In the genomic region with DNA sequence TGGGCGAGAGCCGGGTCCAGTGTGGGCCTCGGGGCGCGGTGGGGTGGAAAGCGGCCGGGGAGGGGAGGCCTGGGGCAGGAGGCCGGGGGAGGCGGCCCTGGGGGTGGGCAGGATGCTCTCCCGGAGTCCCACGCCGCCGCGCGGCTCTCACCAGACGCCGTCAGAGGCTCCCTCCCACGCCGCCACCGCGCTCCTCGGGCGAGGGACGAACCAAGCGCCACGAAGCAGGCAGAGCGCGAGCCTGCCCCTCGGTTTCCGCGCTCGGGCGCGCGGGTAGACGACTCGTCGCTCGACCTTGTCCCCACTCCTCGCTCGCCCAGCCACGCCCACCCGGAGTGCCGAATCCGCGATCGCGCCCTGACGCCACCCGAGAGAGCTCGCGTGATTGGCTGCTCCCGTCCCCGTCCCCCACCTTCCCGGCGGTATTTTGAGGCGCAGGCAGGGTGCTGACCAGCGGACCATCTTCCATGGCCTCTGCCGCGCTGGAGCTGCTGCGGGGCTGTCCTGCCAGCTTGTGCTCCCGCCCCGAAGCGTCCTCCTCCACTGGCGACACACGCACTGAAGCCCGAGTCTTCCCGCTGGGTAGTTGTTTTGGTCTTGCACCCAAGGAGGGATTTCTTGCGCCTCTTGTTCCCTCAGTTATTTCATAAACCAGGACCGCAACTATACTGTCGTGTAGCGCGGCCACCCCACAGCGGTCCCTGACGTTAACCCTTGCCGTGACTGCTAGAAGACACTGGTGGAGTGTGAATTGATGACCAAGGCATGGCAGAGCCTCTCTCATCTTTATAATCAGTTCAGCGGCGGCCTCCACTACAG, we compare ENCODE assay signal across 8 cellular contexts. TPM values are rescaled to one million over a fixed set of nuclear protein-coding genes. Genes with fewer than 3 reads are reported as not detected.
DNase-seq lines count a peak whose midpoint lies in the region; ATAC-seq, FAIRE-seq and TF ChIP-seq lines count a peak whose summit lies in the region.

A gene with protein sequence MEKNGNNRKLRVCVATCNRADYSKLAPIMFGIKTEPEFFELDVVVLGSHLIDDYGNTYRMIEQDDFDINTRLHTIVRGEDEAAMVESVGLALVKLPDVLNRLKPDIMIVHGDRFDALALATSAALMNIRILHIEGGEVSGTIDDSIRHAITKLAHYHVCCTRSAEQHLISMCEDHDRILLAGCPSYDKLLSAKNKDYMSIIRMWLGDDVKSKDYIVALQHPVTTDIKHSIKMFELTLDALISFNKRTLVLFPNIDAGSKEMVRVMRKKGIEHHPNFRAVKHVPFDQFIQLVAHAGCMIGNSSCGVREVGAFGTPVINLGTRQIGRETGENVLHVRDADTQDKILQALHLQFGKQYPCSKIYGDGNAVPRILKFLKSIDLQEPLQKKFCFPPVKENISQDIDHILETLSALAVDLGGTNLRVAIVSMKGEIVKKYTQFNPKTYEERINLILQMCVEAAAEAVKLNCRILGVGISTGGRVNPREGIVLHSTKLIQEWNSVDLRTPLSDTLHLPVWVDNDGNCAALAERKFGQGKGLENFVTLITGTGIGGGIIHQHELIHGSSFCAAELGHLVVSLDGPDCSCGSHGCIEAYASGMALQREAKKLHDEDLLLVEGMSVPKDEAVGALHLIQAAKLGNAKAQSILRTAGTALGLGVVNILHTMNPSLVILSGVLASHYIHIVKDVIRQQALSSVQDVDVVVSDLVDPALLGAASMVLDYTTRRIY (minus strand): TSS at position 279 of the 819 bp plus-strand sequence. CDS start 9,093 bp downstream, outside the sequence.

- TF ChIP-seq CTCF in GM12865 (IDR thresholded peaks at IDR 0.05; ENCODE audit: insufficient read depth, low read depth, low read length, missing control alignments), result no peak
- no peak for TF ChIP-seq CTCF in astrocyte (IDR thresholded peaks at IDR 0.05; ENCODE audit: insufficient read depth, low read depth, low read length)

- H2AFZ ChIP-seq in astrocyte (ENCODE audit: low read depth, low read length), result peak within 1 kb of the TSS; percentile 96

- peak within 1 kb of the TSS; percentile 93 for H3K27ac Mint-ChIP-seq in astrocyte (ENCODE audit: unreplicated experiment)

- H4K20me1 ChIP-seq in astrocyte (ENCODE audit: insufficient read depth, low read length), result no peaks in the 10 kb centered on the region

- peaks cover 34% of the 10 kb centered on the region for H3K79me2 ChIP-seq in astrocyte (ENCODE audit: insufficient read depth, low read length)

- peak within 1 kb of the TSS; percentile 91 for H3K9ac ChIP-seq in astrocyte (ENCODE audit: low read length)

- H3K27me3 Mint-ChIP-seq in astrocyte (ENCODE audit: low read depth, unreplicated experiment), result no peaks in the 10 kb centered on the region

- H3K4me3 ChIP-seq in GM12865 (ENCODE audit: low read depth, low read length), result peak within 1 kb of the TSS; percentile 75
- H3K4me3 ChIP-seq in astrocyte (ENCODE audit: insufficient read depth, low read depth, low read length), result peak within 1 kb of the TSS; percentile 81
- peak within 1 kb of the TSS; percentile 82 for H3K4me3 ChIP-seq in right cardiac atrium (ENCODE audit: low read length)

- no peaks in the 10 kb centered on the region for H3K36me3 ChIP-seq in astrocyte (ENCODE audit: insufficient read depth, low read length)

- peak within 1 kb of the TSS; percentile 97 for H3K4me2 ChIP-seq in astrocyte (ENCODE audit: low read length)

- no peaks in the 10 kb centered on the region for H3K9me3 Mint-ChIP-seq in astrocyte (ENCODE audit: unreplicated experiment)

- intact Hi-C loops in right cardiac atrium (cut with DNase I), result loop anchor here in 2 of 4 donors (10.0 kb wide), 1 partner anchor 66 kb away; no protein-coding TSS in a partner anchor

- peaks cover 1% of the 10 kb centered on the region for H3K36me3 Mint-ChIP-seq in astrocyte (ENCODE audit: low read depth, unreplicated experiment)

- H3K9me3 ChIP-seq in astrocyte (ENCODE audit: insufficient read depth, low read depth, low read length) (no peaks in the 10 kb centered on the region), right cardiac atrium (ENCODE audit: control insufficient read depth, low read length) (no peaks in the 10 kb centered on the region)

- H3K27ac ChIP-seq in astrocyte (ENCODE audit: low read depth, low read length), result peak within 1 kb of the TSS; percentile 78
- H3K27ac ChIP-seq in right cardiac atrium (ENCODE audit: low read length), result peak within 1 kb of the TSS; percentile 87

- FAIRE-seq in astrocyte (lab: Jason Lieb, UNC) (no peak), urothelium cell line (lab: Jason Lieb, UNC) (peak; percentile 20)

- peak within 1 kb of the TSS; percentile 96 for H3K4me3 Mint-ChIP-seq in astrocyte (ENCODE audit: unreplicated experiment)

- DNase-seq in GM12865 (ENCODE audit: low read depth) (peak; percentile 97), NCI-H1694 (lab: John Stamatoyannopoulos, UW) (peak; percentile 91), T-helper 22 cell (ENCODE audit: low read depth) (peak; percentile 94), astrocyte (ENCODE audit: low read depth) (peak; percentile 91), right cardiac atrium (peak; percentile 99 to 100 (median 99)), pulmonary artery endothelial cell (ENCODE audit: low read depth, low spot score) (peak; percentile 76), urothelium cell line (ENCODE audit: low spot score) (peak; percentile 97)

- 1% methylated on average over 78 of the region's 78 CpGs for WGBS in right cardiac atrium

- H3K4me1 ChIP-seq in astrocyte (ENCODE audit: insufficient read depth, low read length), result peaks cover 11% of the 10 kb centered on the region
- H3K4me1 ChIP-seq in right cardiac atrium (ENCODE audit: control insufficient read depth, insufficient read depth, low read length), result no peaks in the 10 kb centered on the region

- H3K27me3 ChIP-seq in astrocyte (ENCODE audit: insufficient read depth, low read length), result no peaks in the 10 kb centered on the region
- no peaks in the 10 kb centered on the region for H3K27me3 ChIP-seq in right cardiac atrium (ENCODE audit: control insufficient read depth, insufficient read depth)

- ATAC-seq in HG02763 (IDR thresholded peaks at IDR 0.05; ENCODE audit: unreplicated experiment), result peak; percentile 91
- peak; percentile 99 for ATAC-seq in right cardiac atrium

- no peaks in the 10 kb centered on the region for H3K4me1 Mint-ChIP-seq in astrocyte (ENCODE audit: low read depth, unreplicated experiment)

RNA-seq across cellular contexts. Expression of the gene that starts here (rescaled TPM):
- total RNA-seq in astrocyte (12.6 and 12.8 TPM in 2 replicates), right cardiac atrium (10 to 100 TPM; 12.1 to 16.7 (median 14.8) TPM), pulmonary artery endothelial cell (11.1 and 18.9 TPM in 2 replicates)
- 7.7 TPM for polyA plus RNA-seq in right cardiac atrium

Comparison
In these comparisons a context has a peak if more than half of its experiments do, and no peak if none do; other contexts are left out.
1. Peak in every context shown above with its lines: DNase-seq, ATAC-seq, H3K4me3 ChIP-seq and H3K27ac ChIP-seq.